Comparison of ENCODE assay signal across 11 cellular contexts in the genomic region with DNA sequence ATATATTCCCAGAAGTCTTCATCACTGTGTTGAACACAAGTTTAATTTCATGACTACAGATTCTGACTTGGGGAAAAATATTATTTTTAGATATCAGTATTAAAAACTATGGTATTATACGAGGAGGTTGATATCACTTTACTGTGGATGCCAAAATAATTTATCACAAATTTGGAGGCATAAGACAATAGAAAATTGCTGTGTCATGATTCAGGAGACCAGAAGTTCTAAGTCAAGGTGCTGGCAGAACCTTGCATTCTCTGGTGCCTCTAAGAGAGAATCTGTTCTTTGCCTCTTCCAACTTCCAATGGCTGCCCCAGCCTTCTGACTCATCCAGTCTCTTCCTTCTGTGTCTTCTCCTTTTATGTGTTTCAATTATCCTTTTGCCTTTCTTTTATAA.
"Had no signal": no experiment of that assay in that cellular context is flagged by ENCODE, and none has a peak within 500 bp of the region (broad histone marks: within the 10 kb centered on the region; RNA-seq: fewer than 3 reads in every experiment).

No MANE protein-coding gene starts in this region.

- DNase-seq: GM23248, GOT3, H7, H9, HCEC 1CT, HFFc6 had no signal

- H3K27ac ChIP-seq: GM23248 had no signal

- ATAC-seq: GM23338, HCT116 had no signal

- H3K9me3 ChIP-seq: HAP-1 had no signal

- H3K4me2 ChIP-seq: GM23338 had no signal

- FAIRE-seq: H1, H54 had no signal

- H3K9ac ChIP-seq: GM23248 had no signal

- H3K4me1 ChIP-seq: HAP-1 had no signal

- H3K36me3 ChIP-seq: HAP-1 had no signal

- H3K4me3 ChIP-seq: GM23248, GM23338, HAP-1 had no signal

- H2AFZ ChIP-seq: GM23248, GM23338 had no signal
